8 cellular contexts compared by ENCODE assay signal in genomic region chr1:19468397-19468956, GRCh38. TPM values are rescaled to one million over a fixed set of nuclear protein-coding genes. Genes with fewer than 3 reads are reported as not detected.
DNase-seq lines count a peak whose midpoint lies in the region; ATAC-seq, FAIRE-seq and TF ChIP-seq lines count a peak whose summit lies in the region.

No MANE protein-coding gene starts in this region.

- peaks cover 0 to 9% (median 0%) of the 10 kb centered on the region in 4 donors for H3K36me3 ChIP-seq in upper lobe of left lung

- no peak for TF ChIP-seq EP300 in upper lobe of left lung (IDR thresholded peaks at IDR 0.05)

- peak overlapping the region in 1 of 4 donors; percentile 14 for H3K4me3 ChIP-seq in upper lobe of left lung

- no peaks in the 10 kb centered on the region for H3K9me3 ChIP-seq in upper lobe of left lung

- FAIRE-seq in urothelium cell line (lab: Jason Lieb, UNC), result no peak

- WGBS in upper lobe of left lung, 2 donors, result 44 to 56% methylated on average over 15 of the region's 15 CpGs

- peaks cover 62 to 77% (median 67%) of the 10 kb centered on the region in 4 donors for H3K4me1 ChIP-seq in upper lobe of left lung

- H3K36me3 Mint-ChIP-seq in T-helper 1 cell treated with Interleukin-12 subunit alpha and Interleukin-12 subunit beta and Interleukin-4 antibody, amounts not matched to agents 30 μg/mL and 1 μg/mL, for 36 hours (ENCODE audit: low read depth), result peaks cover 39% of the 10 kb centered on the region
- peaks cover 43% of the 10 kb centered on the region for H3K36me3 Mint-ChIP-seq in brain

- TF ChIP-seq POLR2A in upper lobe of left lung (IDR thresholded peaks at IDR 0.05), result peak in 1 of 4 donors; percentile 16

- no peaks in the 10 kb centered on the region for H3K27me3 Mint-ChIP-seq in T-helper 1 cell treated with Interleukin-12 subunit alpha and Interleukin-12 subunit beta and Interleukin-4 antibody, amounts not matched to agents 30 μg/mL and 1 μg/mL, for 36 hours (ENCODE audit: low read depth)
- H3K27me3 Mint-ChIP-seq in brain, result no peaks in the 10 kb centered on the region

- peaks cover 80% of the 10 kb centered on the region for H3K4me1 Mint-ChIP-seq in T-helper 1 cell treated with Interleukin-12 subunit alpha and Interleukin-12 subunit beta and Interleukin-4 antibody, amounts not matched to agents 30 μg/mL and 1 μg/mL, for 36 hours (ENCODE audit: low read depth)
- H3K4me1 Mint-ChIP-seq in brain, result peaks cover 69% of the 10 kb centered on the region

- peak; percentile 49 for ATAC-seq in HG02763 (IDR thresholded peaks at IDR 0.05; ENCODE audit: unreplicated experiment)
- ATAC-seq in upper lobe of left lung (ENCODE audit: low FRiP score in 2 of 2), result peak; percentile 70 to 81

- in situ Hi-C loops in Caki2 (cut with HindIII; ENCODE audit: low pct_unique_long_range_greater_than_20kb, low sequenced_read_pairs), result no loop called here

- H3K27ac ChIP-seq in upper lobe of left lung, result peak overlapping the region; percentile 78 to 87 (median 86)

- no peaks in the 10 kb centered on the region for H3K27me3 ChIP-seq in upper lobe of left lung

- DNase-seq in Caki2 (ENCODE audit: low read depth) (peak; percentile 56), myocyte (ENCODE audit: low read depth) (peak; percentile 63), upper lobe of left lung (peak; percentile 73 to 83), urothelium cell line (ENCODE audit: low spot score) (no peak), AG20443 (ENCODE audit: low spot score) (no peak)

- peak overlapping the region; percentile 73 for H3K4me3 Mint-ChIP-seq in T-helper 1 cell treated with Interleukin-12 subunit alpha and Interleukin-12 subunit beta and Interleukin-4 antibody, amounts not matched to agents 30 μg/mL and 1 μg/mL, for 36 hours
- no peak overlapping the region for H3K4me3 Mint-ChIP-seq in brain

- peak overlapping the region; percentile 86 for H3K27ac Mint-ChIP-seq in T-helper 1 cell treated with Interleukin-12 subunit alpha and Interleukin-12 subunit beta and Interleukin-4 antibody, amounts not matched to agents 30 μg/mL and 1 μg/mL, for 36 hours
- peak overlapping the region; percentile 13 to 68 (median 28) for H3K27ac Mint-ChIP-seq in brain

- TF ChIP-seq CTCF in brain (conservative IDR thresholded peaks at IDR 0.05), result no peak
- TF ChIP-seq CTCF in upper lobe of left lung (IDR thresholded peaks at IDR 0.05), result peak in 2 of 6 experiments; percentile 9 to 25

- no peaks in the 10 kb centered on the region for H3K9me3 Mint-ChIP-seq in T-helper 1 cell treated with Interleukin-12 subunit alpha and Interleukin-12 subunit beta and Interleukin-4 antibody, amounts not matched to agents 30 μg/mL and 1 μg/mL, for 36 hours
- peaks cover 0 to 4% (median 0%) of the 10 kb centered on the region in 5 experiments for H3K9me3 Mint-ChIP-seq in brain

RNA-seq across cellular contexts. Expression of gene CAPZB, which starts 16.9 kb away (rescaled TPM):
- 321 and 323 TPM in 2 replicates for total RNA-seq in Caki2 (2014; rRNA removed; shearing (Covaris generic); ENCODE audit: low replicate concordance)
- polyA plus RNA-seq in brain (ENCODE audit: insufficient read depth, low read depth, low replicate concordance), result 495 TPM
- 101 and 116 TPM in 2 replicates for total RNA-seq in myocyte
- polyA plus RNA-seq in myocyte (2012), result 434 TPM
- total RNA-seq in upper lobe of left lung, result 100 to 1,000 TPM in 5 of 6 donors, 10 to 100 TPM in 1; 96.4 to 303 (median 144) TPM

Comparison
In these comparisons a context has a peak if more than half of its experiments do, and no peak if none do; other contexts are left out.
1. DNase-seq: peak in Caki2 (single experiment), myocyte (single experiment) and upper lobe of left lung (2 of 2); none in urothelium cell line (single experiment) and AG20443 (single experiment).